ENCODE assay signal across 8 cellular contexts in the genomic region with DNA sequence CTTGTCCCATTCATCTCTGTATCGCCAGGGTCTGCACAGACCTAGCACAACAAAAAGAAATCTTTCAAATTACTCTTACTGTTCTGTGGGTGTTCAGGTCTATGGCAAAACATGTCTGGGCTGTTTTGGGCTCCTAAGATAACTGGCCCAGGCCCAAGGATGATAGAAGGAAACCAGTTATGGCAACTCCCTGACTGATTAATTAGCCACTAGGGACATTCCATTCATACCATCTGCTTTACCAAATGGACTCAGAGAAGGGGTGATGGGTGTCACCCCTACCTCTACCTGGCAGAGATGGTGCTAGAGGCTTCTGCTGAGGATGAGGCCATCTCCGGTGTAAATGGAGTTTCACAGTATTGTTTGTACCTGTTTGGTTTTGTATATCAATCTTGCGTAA. TPM values are rescaled to one million over a fixed set of nuclear protein-coding genes. Genes with fewer than 3 reads are reported as not detected.
DNase-seq lines count a peak whose midpoint lies in the region; ATAC-seq and TF ChIP-seq lines count a peak whose summit lies in the region.

No MANE protein-coding gene starts in this region.

- H3K9me3 ChIP-seq in prostate gland (no peaks in the 10 kb centered on the region), left lung (no peaks in the 10 kb centered on the region)

- TF ChIP-seq CTCF in GM10248 (IDR thresholded peaks at IDR 0.05; ENCODE audit: control extremely low read depth, extremely low read depth, low read depth, missing control alignments) (peak; percentile 4), epithelial cell of esophagus (IDR thresholded peaks at IDR 0.05; ENCODE audit: insufficient read depth, low read depth, low read length, missing control alignments) (no peak), prostate gland (IDR thresholded peaks at IDR 0.05) (no peak), left lung (IDR thresholded peaks at IDR 0.05) (no peak)

- WGBS in prostate gland = 67% methylated on average over 3 of the region's 3 CpGs

- H3K4me1 ChIP-seq in prostate gland (replicated peaks) (no peaks in the 10 kb centered on the region), left lung (peaks cover 0 to 68% of the 10 kb centered on the region in 2 donors)

- TF ChIP-seq POLR2A in prostate gland (IDR thresholded peaks at IDR 0.05) = no peak

- peak overlapping the region; percentile 91 for H3K4me3 ChIP-seq in epithelial cell of esophagus (ENCODE audit: low read length)
- H3K4me3 ChIP-seq in prostate gland = no peak overlapping the region
- H3K4me3 ChIP-seq in left lung = peak overlapping the region in 1 of 2 donors; percentile 88

- DNase-seq in GM10248 (ENCODE audit: extremely low spot score) = no peak
- peak; percentile 33 for DNase-seq in NCI-H69 (lab: John Stamatoyannopoulos, UW)
- peak; percentile 98 for DNase-seq in epithelial cell of esophagus (ENCODE audit: low read depth)
- peak; percentile 20 for DNase-seq in prostate gland (ENCODE audit: low spot score)
- DNase-seq in left lung = no peak
- no peak for DNase-seq in NCI-H510A (lab: John Stamatoyannopoulos, UW)

- POLR2A ChIA-PET in GM10248 (lab: Yijun Ruan, JAX) = no interaction called here

- intact Hi-C loops in prostate gland (cut with DNase I) = no loop called here
- intact Hi-C loops in left lung (cut with DNase I) = no loop called here

- H3K27ac ChIP-seq in prostate gland (peak overlapping the region in 1 of 2 donors; percentile 11), left lung (peak overlapping the region in 1 of 2 donors; percentile 98)

- CTCF ChIA-PET in GM10248 (lab: Yijun Ruan, JAX) = no interaction called here

- H3K27me3 ChIP-seq in prostate gland (replicated peaks; ENCODE audit: insufficient read depth) (no peaks in the 10 kb centered on the region), left lung (no peaks in the 10 kb centered on the region)

- ATAC-seq in left lung = no peak
- no peak for ATAC-seq in GM21786 (IDR thresholded peaks at IDR 0.05; ENCODE audit: unreplicated experiment)
- ATAC-seq in HG03521 (IDR thresholded peaks at IDR 0.05; ENCODE audit: unreplicated experiment) = no peak

- no peaks in the 10 kb centered on the region for H3K36me3 ChIP-seq in prostate gland
- H3K36me3 ChIP-seq in left lung = peaks cover 0 to 10% of the 10 kb centered on the region in 2 donors

RNA-seq across cellular contexts. Expression of gene SLC31A2, which starts 1.9 kb away (rescaled TPM):
- total RNA-seq in prostate gland (10 to 100 TPM in 1 of 2 donors, 1 to 10 TPM in 1; 8.8 to 34.3 TPM), left lung (10 to 100 TPM; 22.0 to 39.3 TPM)

Comparison
In these comparisons a context has a peak if more than half of its experiments do, and no peak if none do; other contexts are left out.
1. DNase-seq: peak in NCI-H69 (single experiment), epithelial cell of esophagus (single experiment) and prostate gland (single experiment); none in GM10248 (single experiment), left lung (0 of 2) and NCI-H510A (single experiment).